In genomic region chr13:76886292-76887061, GRCh38 we compare ENCODE assay signal across 8 cellular contexts. TPM values are rescaled to one million over a fixed set of nuclear protein-coding genes. Genes with fewer than 3 reads are reported as not detected.
DNase-seq lines count a peak whose midpoint lies in the region; ATAC-seq, FAIRE-seq and TF ChIP-seq lines count a peak whose summit lies in the region.

Gene KCTD12, minus strand, starts transcription at chr13:76886405. Its CDS starts 257 bp downstream, at chr13:76886148.

- no peaks in the 10 kb centered on the region for H3K9me3 ChIP-seq in kidney (ENCODE audit: control insufficient read depth in 1 of 2, low read length in 2 of 2)

- peak within 1 kb of the TSS; percentile 71 to 89 for H3K27ac ChIP-seq in kidney (ENCODE audit: low read depth in 2 of 2, low read length in 2 of 2)

- H3K36me3 Mint-ChIP-seq in central memory CD8-positive, alpha-beta T cell (ENCODE audit: insufficient read depth), result peaks cover 5% of the 10 kb centered on the region

- intact Hi-C loops in kidney (cut with DNase I), result no loop called here

- H3K27ac Mint-ChIP-seq in central memory CD8-positive, alpha-beta T cell (ENCODE audit: low read depth), result no peak within 1 kb of the TSS

- no peaks in the 10 kb centered on the region for H3K36me3 ChIP-seq in kidney (ENCODE audit: control insufficient read depth in 1 of 2, insufficient read depth in 2 of 2, low read length in 2 of 2)

- ATAC-seq in GM18502 (IDR thresholded peaks at IDR 0.05; ENCODE audit: poor library complexity, unreplicated experiment) (peak; percentile 74), HG02759 (IDR thresholded peaks at IDR 0.05; ENCODE audit: unreplicated experiment) (peak; percentile 74)
- ATAC-seq in central memory CD8-positive, alpha-beta T cell (replicated peaks; ENCODE audit: extremely low read depth, poor library complexity, severe bottlenecking), result peak; percentile 78

- peak within 1 kb of the TSS; percentile 73 for H3K4me3 Mint-ChIP-seq in central memory CD8-positive, alpha-beta T cell

- H3K4me1 ChIP-seq in kidney (ENCODE audit: control insufficient read depth in 1 of 2, insufficient read depth in 1 of 2, low read depth in 1 of 2, low read length in 2 of 2), result peaks cover 4 to 6% of the 10 kb centered on the region in 2 donors

- DNase-seq in NCI-H146 (lab: John Stamatoyannopoulos, UW) (peak; percentile 97), kidney (peak; percentile 97), NCI-H2196 (lab: John Stamatoyannopoulos, UW; ENCODE audit: unreplicated experiment) (no peak)
- DNase-seq in activated CD4-positive, CD25-positive, alpha-beta regulatory T cell treated with anti-CD3 and anti-CD28 coated beads, Interleukin-2, amount 50 U/mL, for 16 hours (ENCODE audit: low read depth, low spot score), result peak; percentile 40
- DNase-seq in central memory CD8-positive, alpha-beta T cell (ENCODE audit: low spot score in 2 of 2), result peak in 1 of 2 donors; percentile 45
- DNase-seq in stimulated activated CD4-positive, alpha-beta T cell treated with anti-CD3 and anti-CD28 coated beads, Interleukin-12 subunit alpha, Interleukin-12 subunit beta, amount 100 ng/mL, for 48 hours (ENCODE audit: low read depth in 2 of 3, low spot score in 1 of 3), result peak; percentile 43 to 65 (median 53)

- peak; percentile 47 for TF ChIP-seq CTCF in kidney (IDR thresholded peaks at IDR 0.05; ENCODE audit: borderline replicate concordance, extremely low read depth, insufficient read depth)

- no peaks in the 10 kb centered on the region for H3K9me3 Mint-ChIP-seq in central memory CD8-positive, alpha-beta T cell

- no peak for FAIRE-seq in kidney (lab: Jason Lieb, UNC)

- H3K4me3 ChIP-seq in kidney (ENCODE audit: low read length in 2 of 2), result peak within 1 kb of the TSS; percentile 70 to 72

- H3K27me3 Mint-ChIP-seq in central memory CD8-positive, alpha-beta T cell, result peaks cover 74% of the 10 kb centered on the region

- H3K9ac ChIP-seq in kidney (ENCODE audit: low read length in 2 of 2), result peak within 1 kb of the TSS; percentile 38 to 49

- H3K4me1 Mint-ChIP-seq in central memory CD8-positive, alpha-beta T cell, result peaks cover 18% of the 10 kb centered on the region

RNA-seq across cellular contexts. Expression of gene KCTD12, which starts in this region (rescaled TPM):
- total RNA-seq in kidney, result 132 TPM
- 18.0 TPM for polyA plus RNA-seq in kidney (ENCODE audit: insufficient read depth, low read depth, low replicate concordance)
